Comparison of ENCODE assay signal across 21 cellular contexts in the genomic region with DNA sequence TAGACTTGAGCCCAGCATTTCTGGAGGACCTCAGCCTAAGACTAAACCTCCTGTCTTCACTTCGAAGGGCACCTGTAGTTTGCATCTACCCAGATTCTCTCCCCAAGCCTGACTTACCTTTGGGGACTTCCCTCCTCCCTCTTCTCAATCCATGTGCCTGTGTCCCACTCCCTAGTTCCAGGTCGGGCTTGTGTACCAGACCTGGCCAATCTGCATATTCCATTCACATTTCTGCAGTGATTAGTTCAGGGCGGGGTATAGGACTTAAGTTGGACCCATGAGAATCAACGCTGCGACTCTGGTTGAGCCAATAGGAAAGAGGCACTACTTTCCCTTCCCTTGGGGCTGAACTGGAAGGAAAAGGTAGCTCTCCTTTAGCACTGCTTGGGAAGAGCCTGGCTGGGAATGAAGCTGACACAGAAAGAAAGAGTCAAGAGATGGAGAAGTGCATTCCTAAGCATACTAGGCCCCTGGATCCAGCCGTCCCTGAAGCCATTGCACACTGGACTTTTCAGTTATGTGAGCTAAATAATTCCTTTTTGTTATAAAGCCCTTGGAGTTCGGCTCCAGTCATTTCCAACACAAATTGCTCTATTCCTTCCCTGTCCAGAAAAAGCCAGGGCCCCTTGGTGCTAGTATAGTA. TPM values are rescaled to one million over a fixed set of nuclear protein-coding genes. Genes with fewer than 3 reads are reported as not detected.
DNase-seq lines count a peak whose midpoint lies in the region; ATAC-seq, FAIRE-seq and TF ChIP-seq lines count a peak whose summit lies in the region.
"Had no signal": no experiment of that assay in that cellular context is flagged by ENCODE, and none has a peak within 500 bp of the region (broad histone marks: within the 10 kb centered on the region; RNA-seq: fewer than 3 reads in every experiment).

No MANE protein-coding gene starts in this region.

- no peak for FAIRE-seq in HTR-8/SVneo (lab: Jason Lieb, UNC)
- FAIRE-seq: GM12892 had no signal

- CTCF ChIA-PET in activated CD8-positive, alpha-beta memory T cell treated with anti-CD3 and anti-CD28 coated beads, Interleukin-2, amount 10 ng/mL, durations not matched to agents 7 days and 5 days (lab: Charles Lee), result interaction anchor here (1.0 to 17.0 kb wide), 14 partner anchors 11 to 213 kb away, joined by 3 to 395 read pairs (median 8); partner anchors contain the start of genes CES3, MATCAP1 and NOL3

- peaks cover 58% of the 10 kb centered on the region for H3K4me1 Mint-ChIP-seq in activated CD8-positive, alpha-beta memory T cell treated with anti-CD3 and anti-CD28 coated beads, Interleukin-2, amount 10 ng/mL, durations not matched to agents 7 days and 5 days
- H3K4me1 Mint-ChIP-seq in IgD-negative memory B cell (peaks cover 27 to 34% (median 34%) of the 10 kb centered on the region in 3 donors), neural progenitor cell (peaks cover 10% of the 10 kb centered on the region)
- peaks cover 57% of the 10 kb centered on the region for H3K4me1 Mint-ChIP-seq in central memory CD8-positive, alpha-beta T cell

- no peak overlapping the region for H3K9ac ChIP-seq in neural progenitor cell

- no peak for ATAC-seq in activated CD8-positive, alpha-beta memory T cell treated with anti-CD3 and anti-CD28 coated beads, Interleukin-2, amount 10 ng/mL, durations not matched to agents 7 days and 5 days
- ATAC-seq in central memory CD8-positive, alpha-beta T cell (replicated peaks; ENCODE audit: extremely low read depth, poor library complexity, severe bottlenecking), result no peak
- ATAC-seq: left cardiac atrium had no signal

- no peak overlapping the region for H3K27ac ChIP-seq in neural progenitor cell
- H3K27ac ChIP-seq in coronary artery, result no peak overlapping the region
- H3K27ac ChIP-seq: esophagus muscularis mucosa, suprapubic skin had no signal

- no peak overlapping the region for H3K4me3 Mint-ChIP-seq in activated CD8-positive, alpha-beta memory T cell treated with anti-CD3 and anti-CD28 coated beads, Interleukin-2, amount 10 ng/mL, durations not matched to agents 7 days and 5 days
- peak overlapping the region in 1 of 4 donors; percentile 99 for H3K4me3 Mint-ChIP-seq in IgD-negative memory B cell
- H3K4me3 Mint-ChIP-seq in central memory CD8-positive, alpha-beta T cell, result peak overlapping the region; percentile 83
- peak overlapping the region; percentile 47 for H3K4me3 Mint-ChIP-seq in neural progenitor cell

- peaks cover 100% of the 10 kb centered on the region for H3K27me3 ChIP-seq in neural progenitor cell
- H3K27me3 ChIP-seq: esophagus muscularis mucosa, suprapubic skin had no signal

- peaks cover under 1% of the 10 kb centered on the region for H3K27me3 Mint-ChIP-seq in activated CD8-positive, alpha-beta memory T cell treated with anti-CD3 and anti-CD28 coated beads, Interleukin-2, amount 10 ng/mL, durations not matched to agents 7 days and 5 days
- H3K27me3 Mint-ChIP-seq in IgD-negative memory B cell (peaks cover 11% of the 10 kb centered on the region), neural progenitor cell (ENCODE audit: insufficient read depth, low read depth) (peaks cover 83% of the 10 kb centered on the region)
- peaks cover 3% of the 10 kb centered on the region for H3K27me3 Mint-ChIP-seq in central memory CD8-positive, alpha-beta T cell

- DNase-seq in activated CD8-positive, alpha-beta memory T cell treated with anti-CD3 and anti-CD28 coated beads, Interleukin-2, amount 10 ng/mL, durations not matched to agents 7 days and 5 days, result no peak
- no peak for DNase-seq in activated CD8-positive, alpha-beta memory T cell treated with anti-CD3 and anti-CD28 coated beads for 24 hours
- no peak for DNase-seq in central memory CD8-positive, alpha-beta T cell (ENCODE audit: low spot score in 2 of 2)
- no peak for DNase-seq in neural progenitor cell (ENCODE audit: low spot score)
- DNase-seq in NCI-H69 (lab: John Stamatoyannopoulos, UW), result no peak
- no peak for DNase-seq in HTR-8/SVneo (ENCODE audit: insufficient read length, low spot score)
- no peak for DNase-seq in coronary artery (ENCODE audit: low spot score)
- DNase-seq: activated CD4-positive, CD25-positive, alpha-beta regulatory T cell treated with anti-CD3 and anti-CD28 coated beads, Interleukin-2, amount 50 U/mL, for 72 hours; activated T-cell treated with anti-CD3 and anti-CD28 coated beads for 4 hours; DMS53; left cardiac atrium; mesendoderm; NCI-H1436 treated with DMSO at 0.1 percent for 48 hours; NCI-H2171; NCI-H526 treated with DMSO at 0.1 percent for 48 hours; SHP77 treated with DMSO at 0.1 percent for 48 hours had no signal

- no peak for TF ChIP-seq CTCF in neural progenitor cell (IDR thresholded peaks at IDR 0.05)
- no peak for TF ChIP-seq CTCF in coronary artery (IDR thresholded peaks at IDR 0.05)

- no peaks in the 10 kb centered on the region for H3K79me2 ChIP-seq in neural progenitor cell (ENCODE audit: low read depth)

- H2AFZ ChIP-seq in neural progenitor cell (replicated peaks), result no peak overlapping the region

- H3K4me3 ChIP-seq in neural progenitor cell (no peak overlapping the region), coronary artery (no peak overlapping the region)
- H3K4me3 ChIP-seq: esophagus muscularis mucosa, suprapubic skin had no signal

- H3K27ac Mint-ChIP-seq in activated CD8-positive, alpha-beta memory T cell treated with anti-CD3 and anti-CD28 coated beads, Interleukin-2, amount 10 ng/mL, durations not matched to agents 7 days and 5 days, result peak overlapping the region; percentile 97
- H3K27ac Mint-ChIP-seq in IgD-negative memory B cell (peak overlapping the region; percentile 94 to 97 (median 97)), neural progenitor cell (no peak overlapping the region)
- H3K27ac Mint-ChIP-seq in central memory CD8-positive, alpha-beta T cell (ENCODE audit: low read depth), result peak overlapping the region; percentile 97

- peaks cover 16% of the 10 kb centered on the region for H3K36me3 Mint-ChIP-seq in activated CD8-positive, alpha-beta memory T cell treated with anti-CD3 and anti-CD28 coated beads, Interleukin-2, amount 10 ng/mL, durations not matched to agents 7 days and 5 days
- H3K36me3 Mint-ChIP-seq in IgD-negative memory B cell (no peaks in the 10 kb centered on the region), neural progenitor cell (no peaks in the 10 kb centered on the region)
- H3K36me3 Mint-ChIP-seq in central memory CD8-positive, alpha-beta T cell (ENCODE audit: insufficient read depth), result peaks cover 24% of the 10 kb centered on the region

- H3F3A ChIP-seq in neural progenitor cell (ENCODE audit: low read depth), result peaks cover 15% of the 10 kb centered on the region

- H4K20me1 ChIP-seq in neural progenitor cell (ENCODE audit: low read depth), result peaks cover 46% of the 10 kb centered on the region

- H3K9me3 ChIP-seq in neural progenitor cell (ENCODE audit: low read depth), result no peaks in the 10 kb centered on the region
- H3K9me3 ChIP-seq: esophagus muscularis mucosa, suprapubic skin had no signal

- H3K9me3 Mint-ChIP-seq in activated CD8-positive, alpha-beta memory T cell treated with anti-CD3 and anti-CD28 coated beads, Interleukin-2, amount 10 ng/mL, durations not matched to agents 7 days and 5 days (ENCODE audit: low read depth), result no peaks in the 10 kb centered on the region
- H3K9me3 Mint-ChIP-seq in IgD-negative memory B cell, result no peaks in the 10 kb centered on the region
- no peaks in the 10 kb centered on the region for H3K9me3 Mint-ChIP-seq in central memory CD8-positive, alpha-beta T cell
- no peaks in the 10 kb centered on the region for H3K9me3 Mint-ChIP-seq in neural progenitor cell

- peaks cover 6% of the 10 kb centered on the region for H3K4me1 ChIP-seq in neural progenitor cell

- no peak overlapping the region for H3K4me2 ChIP-seq in neural progenitor cell

- no peaks in the 10 kb centered on the region for H3K36me3 ChIP-seq in neural progenitor cell
- H3K36me3 ChIP-seq: esophagus muscularis mucosa, suprapubic skin had no signal

RNA-seq across cellular contexts. Expression of gene TRADD, which starts 2.5 kb away (rescaled TPM):
- total RNA-seq in activated CD8-positive, alpha-beta memory T cell treated with anti-CD3 and anti-CD28 coated beads, Interleukin-2, amount 10 ng/mL, durations not matched to agents 7 days and 5 days, result 10 to 100 TPM; 36.4 to 52.6 TPM
- 103 TPM for polyA plus RNA-seq in IgD-negative memory B cell
- 0.25 and 0.30 TPM in 2 replicates for total RNA-seq in neural progenitor cell (ENCODE audit: low replicate concordance)
- polyA plus RNA-seq: neural cell had no signal

RNA-seq across cellular contexts. Expression of gene FBXL8, which starts 2.5 kb away (rescaled TPM):
- total RNA-seq in activated CD8-positive, alpha-beta memory T cell treated with anti-CD3 and anti-CD28 coated beads, Interleukin-2, amount 10 ng/mL, durations not matched to agents 7 days and 5 days, result 10 to 100 TPM; 15.7 to 24.5 TPM
- polyA plus RNA-seq in IgD-negative memory B cell, result 3.7 TPM
- total RNA-seq in neural progenitor cell (ENCODE audit: low replicate concordance), result not detected in 2 replicates

RNA-seq across cellular contexts. Expression of gene B3GNT9, which starts 6.4 kb away (rescaled TPM):
- total RNA-seq in activated CD8-positive, alpha-beta memory T cell treated with anti-CD3 and anti-CD28 coated beads, Interleukin-2, amount 10 ng/mL, durations not matched to agents 7 days and 5 days, result 1 to 10 TPM; 5.6 to 7.9 TPM
- 0.45 TPM for polyA plus RNA-seq in IgD-negative memory B cell
- 2.6 and 5.9 TPM in 2 replicates for total RNA-seq in neural progenitor cell (ENCODE audit: low replicate concordance)
- polyA plus RNA-seq: neural cell had no signal

RNA-seq across cellular contexts. Expression of gene HSF4, which starts 7.3 kb away (rescaled TPM):
- total RNA-seq in activated CD8-positive, alpha-beta memory T cell treated with anti-CD3 and anti-CD28 coated beads, Interleukin-2, amount 10 ng/mL, durations not matched to agents 7 days and 5 days, result 10 to 100 TPM; 15.0 to 43.7 TPM
- not detected for polyA plus RNA-seq in IgD-negative memory B cell
- total RNA-seq in neural progenitor cell (ENCODE audit: low replicate concordance), result 1.0 TPM in 1 of 2 replicates, not detected in the other

RNA-seq across cellular contexts. Expression of gene NOL3, which starts 13.1 kb away (rescaled TPM):
- total RNA-seq in activated CD8-positive, alpha-beta memory T cell treated with anti-CD3 and anti-CD28 coated beads, Interleukin-2, amount 10 ng/mL, durations not matched to agents 7 days and 5 days, result 10 to 100 TPM in 1 of 2 experiments, 1 to 10 TPM in 1; 3.3 to 10.3 TPM
- polyA plus RNA-seq in IgD-negative memory B cell, result not detected
- 0.37 and 5.5 TPM in 2 replicates for total RNA-seq in neural progenitor cell (ENCODE audit: low replicate concordance)

Comparison
In these comparisons a context has a peak if more than half of its experiments do, and no peak if none do; other contexts are left out.
1. RNA of gene TRADD, which starts 2.5 kb away (total RNA-seq): 36.4 to 52.6 TPM in activated CD8-positive, alpha-beta memory T cell treated with anti-CD3 and anti-CD28 coated beads, Interleukin-2, amount 10 ng/mL, durations not matched to agents 7 days and 5 days; 0.25 to 0.30 TPM in neural progenitor cell; every median in the first group is over 10 times any median in the second.
2. RNA of gene FBXL8, which starts 2.5 kb away (total RNA-seq): 15.7 to 24.5 TPM in activated CD8-positive, alpha-beta memory T cell treated with anti-CD3 and anti-CD28 coated beads, Interleukin-2, amount 10 ng/mL, durations not matched to agents 7 days and 5 days; not detected in neural progenitor cell; every median in the first group is over 10 times any median in the second.